21 cellular contexts compared by ENCODE assay signal in genomic region chr11:57745206-57745605, GRCh38. TPM values are rescaled to one million over a fixed set of nuclear protein-coding genes. Genes with fewer than 3 reads are reported as not detected.
DNase-seq lines count a peak whose midpoint lies in the region; ATAC-seq and TF ChIP-seq lines count a peak whose summit lies in the region.
"Had no signal": no experiment of that assay in that cellular context is flagged by ENCODE, and none has a peak within 500 bp of the region (broad histone marks: within the 10 kb centered on the region; RNA-seq: fewer than 3 reads in every experiment).

No MANE protein-coding gene starts in this region.

- TF ChIP-seq CTCF in activated B cell treated with CpG ODN at 0.5 μM for 24 hours (IDR thresholded peaks at IDR 0.05) = no peak
- TF ChIP-seq CTCF in BE2C (IDR thresholded peaks at IDR 0.05; ENCODE audit: low read depth, low read length) = no peak

- H3K27me3 Mint-ChIP-seq in activated naive CD4-positive, alpha-beta T cell treated with anti-CD3 and anti-CD28 coated beads for 36 hours (ENCODE audit: low read depth) = no peaks in the 10 kb centered on the region
- no peaks in the 10 kb centered on the region for H3K27me3 Mint-ChIP-seq in activated B cell treated with CpG ODN at 0.5 μM for 24 hours
- no peaks in the 10 kb centered on the region for H3K27me3 Mint-ChIP-seq in memory B cell

- CTCF ChIA-PET in activated naive CD4-positive, alpha-beta T cell treated with anti-CD3 and anti-CD28 coated beads for 36 hours (lab: Charles Lee) = interaction anchor here (7.9 kb wide), 1 partner anchor 56 kb away, joined by 64 read pairs; no protein-coding TSS in a partner anchor
- CTCF ChIA-PET in activated B cell treated with CpG ODN at 0.5 μM for 24 hours (lab: Charles Lee) = interaction anchor here (2.6 kb wide), 1 partner anchor 55 kb away, joined by 13 read pairs; no protein-coding TSS in a partner anchor

- no peak overlapping the region for H3K4me3 ChIP-seq in stomach smooth muscle (ENCODE audit: low read length in 2 of 2)
- no peak overlapping the region for H3K4me3 ChIP-seq in BE2C (ENCODE audit: low read depth, low read length)
- H3K4me3 ChIP-seq: esophagus squamous epithelium, psoas muscle had no signal

- H3K9ac ChIP-seq in stomach smooth muscle (ENCODE audit: low read length in 2 of 2) = no peak overlapping the region

- DNase-seq in activated naive CD4-positive, alpha-beta T cell treated with anti-CD3 and anti-CD28 coated beads for 36 hours = no peak
- no peak for DNase-seq in activated naive CD4-positive, alpha-beta T cell (lab: John Stamatoyannopoulos, UW)
- no peak for DNase-seq in activated B cell treated with CpG ODN at 0.5 μM for 24 hours
- no peak for DNase-seq in memory B cell (ENCODE audit: low spot score in 2 of 2)
- DNase-seq in BE2C = no peak
- no peak for DNase-seq in NCI-H69 (lab: John Stamatoyannopoulos, UW)
- DNase-seq in stimulated activated CD8-positive, alpha-beta memory T cell treated with anti-CD3 and anti-CD28 coated beads, Interleukin-4, amount 100 ng/mL, for 48 hours = no peak
- DNase-seq: ACHN, EL, esophagus squamous epithelium, NCI-H345, psoas muscle had no signal

- H3K27me3 ChIP-seq in stomach smooth muscle (ENCODE audit: control insufficient read depth in 1 of 2, insufficient read depth in 2 of 2, low read length in 2 of 2) (no peaks in the 10 kb centered on the region), BE2C (no peaks in the 10 kb centered on the region)
- H3K27me3 ChIP-seq: esophagus squamous epithelium had no signal

- H3K27ac ChIP-seq in stomach smooth muscle (ENCODE audit: low read length) = peak overlapping the region; percentile 24
- H3K27ac ChIP-seq: esophagus squamous epithelium, psoas muscle, VCaP had no signal

- H3K4me1 Mint-ChIP-seq in activated naive CD4-positive, alpha-beta T cell treated with anti-CD3 and anti-CD28 coated beads for 36 hours (ENCODE audit: low read depth) = peaks cover 34% of the 10 kb centered on the region
- H3K4me1 Mint-ChIP-seq in activated B cell treated with CpG ODN at 0.5 μM for 24 hours = peaks cover 34% of the 10 kb centered on the region
- H3K4me1 Mint-ChIP-seq in memory B cell = peaks cover 19% of the 10 kb centered on the region

- H3K36me3 Mint-ChIP-seq in activated naive CD4-positive, alpha-beta T cell treated with anti-CD3 and anti-CD28 coated beads for 36 hours (ENCODE audit: low read depth) = peaks cover 39% of the 10 kb centered on the region
- peaks cover 64% of the 10 kb centered on the region for H3K36me3 Mint-ChIP-seq in activated B cell treated with CpG ODN at 0.5 μM for 24 hours (ENCODE audit: low read depth)
- H3K36me3 Mint-ChIP-seq in memory B cell = peaks cover 18% of the 10 kb centered on the region

- no peak overlapping the region for H3K4me3 Mint-ChIP-seq in activated naive CD4-positive, alpha-beta T cell treated with anti-CD3 and anti-CD28 coated beads for 36 hours
- H3K4me3 Mint-ChIP-seq in activated B cell treated with CpG ODN at 0.5 μM for 24 hours (no peak overlapping the region), memory B cell (no peak overlapping the region)

- ATAC-seq in activated B cell treated with CpG ODN at 0.5 μM for 24 hours (ENCODE audit: low read depth) = no peak
- no peak for ATAC-seq in memory B cell (ENCODE audit: low read depth)
- ATAC-seq: HepG2, psoas muscle, Right ventricle myocardium inferior had no signal

- H3K36me3 ChIP-seq in stomach smooth muscle (ENCODE audit: control insufficient read depth in 2 of 2, insufficient read depth in 2 of 2, low read length in 2 of 2) (peaks cover 25 to 29% of the 10 kb centered on the region in 2 donors), BE2C (peaks cover 16% of the 10 kb centered on the region)

- H3K27ac Mint-ChIP-seq in activated naive CD4-positive, alpha-beta T cell treated with anti-CD3 and anti-CD28 coated beads for 36 hours = peak overlapping the region; percentile 74
- H3K27ac Mint-ChIP-seq in activated B cell treated with CpG ODN at 0.5 μM for 24 hours (peak overlapping the region; percentile 56), memory B cell (peak overlapping the region; percentile 26)

- no peaks in the 10 kb centered on the region for H3K9me3 ChIP-seq in stomach smooth muscle (ENCODE audit: control insufficient read depth in 2 of 2, low read length in 2 of 2)
- H3K9me3 ChIP-seq in BE2C = no peaks in the 10 kb centered on the region
- H3K9me3 ChIP-seq: esophagus squamous epithelium, psoas muscle had no signal

- H3K9me3 Mint-ChIP-seq in activated naive CD4-positive, alpha-beta T cell treated with anti-CD3 and anti-CD28 coated beads for 36 hours = no peaks in the 10 kb centered on the region
- H3K9me3 Mint-ChIP-seq in activated B cell treated with CpG ODN at 0.5 μM for 24 hours (no peaks in the 10 kb centered on the region), memory B cell (no peaks in the 10 kb centered on the region)

- H3K4me1 ChIP-seq in stomach smooth muscle (ENCODE audit: control insufficient read depth, insufficient read depth, low read length) (peaks cover 13% of the 10 kb centered on the region), BE2C (no peaks in the 10 kb centered on the region)

- POLR2A ChIA-PET in activated B cell treated with CpG ODN at 0.5 μM for 24 hours (lab: Charles Lee) = interaction anchor here (0.5 to 0.9 kb wide), 6 partner anchors 40 to 408 kb away, joined by 3 to 5 read pairs (median 4); no protein-coding TSS in a partner anchor

- intact Hi-C loops in activated naive CD4-positive, alpha-beta T cell treated with anti-CD3 and anti-CD28 coated beads for 36 hours (cut with micrococcal nuclease) = loop anchor here (10.0 kb wide), 1 partner anchor 1400 kb away; the partner anchor contains the start of gene FAM111A
- intact Hi-C loops in activated B cell treated with CpG ODN at 0.5 μM for 24 hours (cut with micrococcal nuclease) = no loop called here

RNA-seq across cellular contexts. Expression of gene SELENOH, which starts 3.9 kb away (rescaled TPM):
- total RNA-seq in activated naive CD4-positive, alpha-beta T cell treated with anti-CD3 and anti-CD28 coated beads for 36 hours = 100 to 1,000 TPM; 249 to 282 TPM
- total RNA-seq in activated B cell treated with CpG ODN at 0.5 μM for 24 hours = 210 and 224 TPM in 2 replicates
- 58.1 TPM for polyA plus RNA-seq in BE2C (2012; ENCODE audit: insufficient read depth, insufficient read length, low read depth)

RNA-seq across cellular contexts. Expression of gene BTBD18, which starts 6.4 kb away (rescaled TPM):
- not detected for total RNA-seq in activated naive CD4-positive, alpha-beta T cell treated with anti-CD3 and anti-CD28 coated beads for 36 hours
- not detected in 2 replicates for total RNA-seq in activated B cell treated with CpG ODN at 0.5 μM for 24 hours
- polyA plus RNA-seq in BE2C (2012; ENCODE audit: insufficient read depth, insufficient read length, low read depth) = not detected
- total RNA-seq: esophagus squamous epithelium, glomerular endothelial cell, HepG2, liver, MCF 10A, psoas muscle, Right ventricle myocardium inferior, urinary bladder had no signal
- polyA plus RNA-seq: adipose tissue, HepG2, urinary bladder had no signal

RNA-seq across cellular contexts. Expression of gene CTNND1, which starts 16.4 kb away (rescaled TPM):
- 1 to 10 TPM; 5.5 to 8.5 TPM for total RNA-seq in activated naive CD4-positive, alpha-beta T cell treated with anti-CD3 and anti-CD28 coated beads for 36 hours
- 34.2 and 42.3 TPM in 2 replicates for total RNA-seq in activated B cell treated with CpG ODN at 0.5 μM for 24 hours
- polyA plus RNA-seq in BE2C (2012; ENCODE audit: insufficient read depth, insufficient read length, low read depth) = 39.9 TPM

RNA-seq across cellular contexts. Expression of gene TMX2, which starts 32.8 kb away (rescaled TPM):
- total RNA-seq in activated naive CD4-positive, alpha-beta T cell treated with anti-CD3 and anti-CD28 coated beads for 36 hours = 10 to 100 TPM; 49.8 to 54.7 TPM
- 53.2 and 53.3 TPM in 2 replicates for total RNA-seq in activated B cell treated with CpG ODN at 0.5 μM for 24 hours
- polyA plus RNA-seq in BE2C (2012; ENCODE audit: insufficient read depth, insufficient read length, low read depth) = 197 TPM

RNA-seq across cellular contexts. Expression of gene MED19, which starts 33.2 kb away (rescaled TPM):
- 1 to 10 TPM; 8.2 to 9.0 TPM for total RNA-seq in activated naive CD4-positive, alpha-beta T cell treated with anti-CD3 and anti-CD28 coated beads for 36 hours
- total RNA-seq in activated B cell treated with CpG ODN at 0.5 μM for 24 hours = 14.6 and 14.8 TPM in 2 replicates
- polyA plus RNA-seq in BE2C (2012; ENCODE audit: insufficient read depth, insufficient read length, low read depth) = 54.9 TPM
